Comparison of ENCODE assay signal across 12 cellular contexts in the genomic region with DNA sequence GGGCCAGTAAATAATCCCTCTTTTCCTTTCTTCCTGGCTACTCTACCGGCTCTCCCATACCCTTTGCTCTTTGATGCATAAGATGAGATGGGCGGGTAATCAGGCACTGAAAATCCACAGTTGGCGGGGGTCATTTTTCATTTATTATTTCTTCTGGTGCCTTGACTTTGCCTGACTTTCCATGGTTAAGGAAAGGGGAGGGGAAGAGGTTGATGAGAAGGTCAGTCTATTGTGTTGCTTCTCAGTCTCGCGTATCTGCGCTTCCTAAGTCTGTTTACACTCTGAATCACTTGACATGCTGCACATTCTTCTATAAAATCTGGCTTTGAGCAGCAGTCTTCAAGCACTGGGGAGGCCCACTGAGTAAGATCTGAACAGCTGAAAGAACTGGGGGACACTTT.
DNase-seq lines count a peak whose midpoint lies in the region; ATAC-seq, FAIRE-seq and TF ChIP-seq lines count a peak whose summit lies in the region.
"Had no signal": no experiment of that assay in that cellular context is flagged by ENCODE, and none has a peak within 500 bp of the region (broad histone marks: within the 10 kb centered on the region; RNA-seq: fewer than 3 reads in every experiment).

No MANE protein-coding gene starts in this region.

- peak; percentile 47 to 58 for ATAC-seq in left cardiac atrium
- ATAC-seq: left lobe of liver had no signal

- H3K27ac ChIP-seq in vagina = no peak overlapping the region
- H3K27ac ChIP-seq: VCaP had no signal

- peaks cover 9% of the 10 kb centered on the region for H3K4me1 ChIP-seq in vagina

- intact Hi-C loops in left cardiac atrium (cut with DNase I) = no loop called here
- intact Hi-C loops in cardiac septum (cut with DNase I) = no loop called here
- intact Hi-C loops in vagina (cut with DNase I) = no loop called here

- DNase-seq in left cardiac atrium (no peak), cardiac septum (ENCODE audit: low spot score) (no peak), chondrocyte (ENCODE audit: low spot score) (no peak), left kidney (ENCODE audit: low read depth, low spot score) (peak; percentile 93), urothelium cell line (ENCODE audit: low spot score) (peak; percentile 36), GM12892 (ENCODE audit: insufficient read length) (no peak), GDM1 (lab: John Stamatoyannopoulos, UW) (no peak), vagina (ENCODE audit: extremely low spot score in 2 of 2) (no peak)
- DNase-seq: H9, small intestine had no signal

- no peak for TF ChIP-seq CTCF in chondrocyte (IDR thresholded peaks at IDR 0.05)
- no peak for TF ChIP-seq CTCF in vagina (IDR thresholded peaks at IDR 0.05)

- no peaks in the 10 kb centered on the region for H3K9me3 Mint-ChIP-seq in chondrocyte (ENCODE audit: low read depth)
- H3K9me3 Mint-ChIP-seq: H9 had no signal

- H3K27ac Mint-ChIP-seq in chondrocyte (ENCODE audit: unreplicated experiment) = peak overlapping the region; percentile 64

- no peaks in the 10 kb centered on the region for H3K36me3 Mint-ChIP-seq in chondrocyte (ENCODE audit: low read depth)

- H3K9me3 ChIP-seq in vagina = no peaks in the 10 kb centered on the region

- no peak for FAIRE-seq in urothelium cell line (lab: Jason Lieb, UNC)
- FAIRE-seq in GM12892 (lab: Jason Lieb, UNC) = no peak
- FAIRE-seq: small intestine had no signal

- H3K27me3 ChIP-seq in vagina = no peaks in the 10 kb centered on the region

- H3K4me3 Mint-ChIP-seq in chondrocyte (ENCODE audit: unreplicated experiment) = no peak overlapping the region
- H3K4me3 Mint-ChIP-seq: H9 had no signal

- H3K27me3 Mint-ChIP-seq in chondrocyte (ENCODE audit: low read depth) = no peaks in the 10 kb centered on the region

- no peak overlapping the region for H3K4me3 ChIP-seq in vagina

- TF ChIP-seq POLR2A in GM12892 (IDR thresholded peaks at IDR 0.05; ENCODE audit: low read depth, low read length) (no peak), vagina (IDR thresholded peaks at IDR 0.05) (no peak)

- H3K4me1 Mint-ChIP-seq in chondrocyte (ENCODE audit: low read depth) = peaks cover 25% of the 10 kb centered on the region

- no peaks in the 10 kb centered on the region for H3K36me3 ChIP-seq in vagina

Comparison
In these comparisons a context has a peak if more than half of its experiments do, and no peak if none do; other contexts are left out.
1. DNase-seq: peak in left kidney (single experiment) and urothelium cell line (single experiment); none in left cardiac atrium (single experiment), cardiac septum (single experiment), chondrocyte (single experiment), GM12892 (single experiment), GDM1 (single experiment) and vagina (0 of 2).